Comparison of ENCODE assay signal across 17 cellular contexts in genomic region chr3:163548005-163548404, GRCh38.
"Had no signal": no experiment of that assay in that cellular context is flagged by ENCODE, and none has a peak within 500 bp of the region (broad histone marks: within the 10 kb centered on the region; RNA-seq: fewer than 3 reads in every experiment).

No MANE protein-coding gene starts in this region.

- H3K4me3 ChIP-seq: SJSA1 had no signal

- H3K4me1 ChIP-seq: SJSA1 had no signal

- H3K27me3 Mint-ChIP-seq: T-cell had no signal

- H3K36me3 ChIP-seq: SJSA1 had no signal

- H3K9me3 ChIP-seq: SJSA1 had no signal

- H3K4me3 Mint-ChIP-seq: T-cell had no signal

- H3K27ac ChIP-seq: SJSA1 had no signal

- H3K36me3 Mint-ChIP-seq: T-cell had no signal

- H3K27me3 ChIP-seq: SJSA1 had no signal

- ATAC-seq: T-cell had no signal

- DNase-seq: KBM-7, MV-4-11, NCI-H1048, NCI-H1436, NCI-H187, NCI-H2029, NCI-H2081 treated with DMSO at 0.1 percent for 48 hours, NCI-H2171, NCI-H226, NCI-H446, NCI-H510A, Right ventricle myocardium superior, RPMI8226, SIG-M5, SW 1271, T-cell had no signal

- H3K4me1 Mint-ChIP-seq: T-cell had no signal

- H3K27ac Mint-ChIP-seq: T-cell had no signal
